14 cellular contexts compared by ENCODE assay signal in genomic region chr5:175821790-175822211, GRCh38. TPM values are rescaled to one million over a fixed set of nuclear protein-coding genes. Genes with fewer than 3 reads are reported as not detected.
A peak's percentile ranks its signal among the peaks of the same experiment; 100 is the strongest.
DNase-seq lines count a peak whose midpoint lies in the region; ATAC-seq and TF ChIP-seq lines count a peak whose summit lies in the region.
"Had no signal": no experiment of that assay in that cellular context is flagged by ENCODE, and none has a peak within 500 bp of the region (broad histone marks: within the 10 kb centered on the region; RNA-seq: fewer than 3 reads in every experiment).

No MANE protein-coding gene starts in this region.

- H3K27me3 Mint-ChIP-seq in CD8-positive, alpha-beta T cell (ENCODE audit: low read depth): peaks cover 27% of the 10 kb centered on the region

- peaks cover 0 to 69% (median 0%) of the 10 kb centered on the region in 3 donors for H3K27me3 ChIP-seq in stomach
- no peaks in the 10 kb centered on the region for H3K27me3 ChIP-seq in CD8-positive, alpha-beta T cell (ENCODE audit: insufficient read depth, low read length)

- no peak overlapping the region for H3K27ac Mint-ChIP-seq in CD8-positive, alpha-beta T cell

- H3K27ac ChIP-seq in stomach: no peak overlapping the region
- H3K27ac ChIP-seq in CD8-positive, alpha-beta T cell (ENCODE audit: low read depth, low read length): no peak overlapping the region
- H3K27ac ChIP-seq: parathyroid adenoma had no signal

- intact Hi-C loops in stomach (cut with DNase I; ENCODE audit: low total_unique reads): no loop called here
- intact Hi-C loops in CD8-positive, alpha-beta T cell (cut with DNase I, micrococcal nuclease): no loop called here

- CTCF ChIA-PET in CD8-positive, alpha-beta T cell (lab: Charles Lee): no interaction called here

- H3K36me3 ChIP-seq in stomach: no peaks in the 10 kb centered on the region
- H3K36me3 ChIP-seq in CD8-positive, alpha-beta T cell (ENCODE audit: insufficient read depth, low read length): no peaks in the 10 kb centered on the region

- TF ChIP-seq CTCF in stomach (IDR thresholded peaks at IDR 0.05): no peak
- TF ChIP-seq CTCF in CD8-positive, alpha-beta T cell (IDR thresholded peaks at IDR 0.05): no peak

- no peak for TF ChIP-seq POLR2A in stomach (IDR thresholded peaks at IDR 0.05)

- no peak for TF ChIP-seq EP300 in stomach (IDR thresholded peaks at IDR 0.05)

- 65 to 84% (median 68%) methylated on average over 4 of the region's 4 CpGs for WGBS in stomach, 5 donors

- no peaks in the 10 kb centered on the region for H3K9me3 ChIP-seq in stomach
- no peaks in the 10 kb centered on the region for H3K9me3 ChIP-seq in CD8-positive, alpha-beta T cell (ENCODE audit: low read length)

- H3K4me1 Mint-ChIP-seq in CD8-positive, alpha-beta T cell (ENCODE audit: low read depth): no peaks in the 10 kb centered on the region
- H3K4me1 Mint-ChIP-seq: CD14-positive monocyte had no signal

- no peaks in the 10 kb centered on the region for H3K36me3 Mint-ChIP-seq in CD8-positive, alpha-beta T cell
- H3K36me3 Mint-ChIP-seq: CD14-positive monocyte had no signal

- DNase-seq in stimulated activated naive CD4-positive, alpha-beta T cell treated with Interleukin-2 at 50 U/mL for 16 hours (lab: John Stamatoyannopoulos, UW): peak; percentile 11
- no peak for DNase-seq in stimulated activated naive CD4-positive, alpha-beta T cell (lab: John Stamatoyannopoulos, UW)
- peak; percentile 58 to 59 for DNase-seq in activated T-cell treated with anti-CD3 and anti-CD28 coated beads, Interleukin-2, amount 50 U/mL, for 48 hours
- DNase-seq in NCI-H748 (lab: John Stamatoyannopoulos, UW; ENCODE audit: unreplicated experiment) (no peak), NCI-H774 (lab: John Stamatoyannopoulos, UW) (no peak), stomach (no peak)
- DNase-seq in CD8-positive, alpha-beta T cell: no peak
- DNase-seq: NCI-H187 treated with DMSO at 0.1 percent for 48 hours, SHP77 had no signal

- no peaks in the 10 kb centered on the region for H3K4me1 ChIP-seq in stomach
- H3K4me1 ChIP-seq in CD8-positive, alpha-beta T cell (ENCODE audit: insufficient read depth, low read length): no peaks in the 10 kb centered on the region

- no peaks in the 10 kb centered on the region for H3K9me3 Mint-ChIP-seq in CD8-positive, alpha-beta T cell

- POLR2A ChIA-PET in CD8-positive, alpha-beta T cell (lab: Charles Lee): no interaction called here

- no peak overlapping the region for H3K4me3 Mint-ChIP-seq in CD8-positive, alpha-beta T cell
- H3K4me3 Mint-ChIP-seq: CD14-positive monocyte had no signal

- peak; percentile 77 for ATAC-seq in HG03097 (IDR thresholded peaks at IDR 0.05; ENCODE audit: low FRiP score, unreplicated experiment)
- no peak for ATAC-seq in CD8-positive, alpha-beta T cell

- H3K4me3 ChIP-seq in stomach: no peak overlapping the region
- H3K4me3 ChIP-seq in CD8-positive, alpha-beta T cell (ENCODE audit: low read depth, low read length): no peak overlapping the region

RNA-seq across cellular contexts. Expression of gene CPLX2, which starts 49.6 kb away (rescaled TPM):
- 1 to 10 TPM in 3 of 5 donors, under 1 TPM in 1, not detected in 1; under 0.01 to 8.4 (median 1.3) TPM for total RNA-seq in stomach
- 1 to 10 TPM in 2 of 3 donors, under 1 TPM in 1; 0.83 to 4.8 (median 2.0) TPM for polyA plus RNA-seq in stomach
- not detected for total RNA-seq in CD8-positive, alpha-beta T cell
- total RNA-seq: activated CD8-positive, alpha-beta memory T cell treated with anti-CD3 and anti-CD28 coated beads for 36 hours; cardiac septum had no signal
- polyA plus RNA-seq: CD14-positive monocyte had no signal

Comparison
In these comparisons a context has a peak if more than half of its experiments do, and no peak if none do; other contexts are left out.
1. DNase-seq: peak in stimulated activated naive CD4-positive, alpha-beta T cell treated with Interleukin-2 at 50 U/mL for 16 hours (single experiment) and activated T-cell treated with anti-CD3 and anti-CD28 coated beads, Interleukin-2, amount 50 U/mL, for 48 hours (2 of 2); none in stimulated activated naive CD4-positive, alpha-beta T cell (0 of 6), NCI-H748 (single experiment), NCI-H774 (single experiment), stomach (single experiment) and CD8-positive, alpha-beta T cell (0 of 7).